ENCODE assay signal across 27 cellular contexts in the genomic region with DNA sequence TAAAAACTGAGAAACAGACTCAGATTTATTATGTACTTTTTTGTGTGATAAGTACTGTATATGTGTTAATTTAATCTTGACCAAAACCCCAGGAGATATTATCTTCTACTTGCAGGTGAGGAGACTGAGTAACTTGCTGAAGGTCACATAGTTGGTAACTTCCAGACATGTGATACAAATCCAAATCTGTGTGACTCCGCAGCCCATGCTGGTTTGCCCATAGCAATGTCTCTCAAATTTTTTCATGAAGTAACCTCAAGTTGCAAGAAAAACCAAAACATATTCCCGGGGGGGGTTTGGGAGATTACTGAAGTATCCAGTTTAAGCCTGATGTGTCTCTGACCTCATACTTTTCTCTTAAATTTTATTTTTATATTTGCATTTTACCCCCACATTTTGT. TPM values are rescaled to one million over a fixed set of nuclear protein-coding genes. Genes with fewer than 3 reads are reported as not detected.
"Had no signal": no experiment of that assay in that cellular context is flagged by ENCODE, and none has a peak within 500 bp of the region (broad histone marks: within the 10 kb centered on the region; RNA-seq: fewer than 3 reads in every experiment).

No MANE protein-coding gene starts in this region.

- H3K36me3 Mint-ChIP-seq: stimulated activated memory B cell treated with anti-CD40 and anti-IgM and Interleukin-4, amounts not matched to agents 10 μg/mL and 1 μg/mL and 100 μg/mL, for 72 hours; stimulated activated naive B cell treated with anti-CD40 and anti-IgM and Interleukin-4, amounts not matched to agents 10 μg/mL and 1 μg/mL and 100 μg/mL, for 72 hours; type B pancreatic cell had no signal

- H3K27ac ChIP-seq: stomach, suprapubic skin, testis, thoracic aorta, tibial artery, tibial nerve, transverse colon, upper lobe of left lung, upper lobe of right lung, uterus, vagina had no signal

- DNase-seq: stimulated activated CD4-positive, alpha-beta T cell treated with anti-CD3 and anti-CD28 coated beads, Interleukin-2, amount 100 ng/mL, for 24 hours; stimulated activated CD4-positive, alpha-beta T cell treated with anti-CD3 and anti-CD28 coated beads, Interleukin-2, amount 100 ng/mL, for 48 hours; stimulated activated CD4-positive, alpha-beta T cell treated with anti-CD3 and anti-CD28 coated beads, Interleukin-4, amount 100 ng/mL, for 1 hour; stimulated activated CD4-positive, alpha-beta T cell treated with anti-CD3 and anti-CD28 coated beads, Interleukin-4, amount 100 ng/mL, for 24 hours; stimulated activated CD4-positive, alpha-beta T cell treated with anti-CD3 and anti-CD28 coated beads, Interleukin-4, amount 100 ng/mL, for 4 hours; stimulated activated CD8-positive, alpha-beta memory T cell treated with anti-CD3 and anti-CD28 coated beads, Interleukin-4, amount 100 ng/mL, for 48 hours; stimulated activated naive B cell treated with anti-CD40 and anti-IgM and Interleukin-4, amounts not matched to agents 10 μg/mL and 1 μg/mL and 100 μg/mL, for 72 hours; stimulated activated naive CD4-positive, alpha-beta T cell; stimulated activated naive CD4-positive, alpha-beta T cell treated with Interleukin-2 at 50 U/mL for 16 hours; stimulated activated naive CD8-positive, alpha-beta T cell treated with anti-CD3 and anti-CD28 coated beads, Interleukin-15, amount 100 ng/mL, for 72 hours; stimulated activated naive CD8-positive, alpha-beta T cell treated with anti-CD3 and anti-CD28 coated beads, Interleukin-15, Interleukin-2, amounts not matched to agents 100 U/mL and 50 U/mL, for 24 hours; stomach; substantia nigra; testis; tibial artery; transverse colon; upper lobe of left lung; upper lobe of right lung; uterus had no signal

- H3K4me3 Mint-ChIP-seq: stimulated activated effector memory CD8-positive, alpha-beta T cell treated with anti-CD3 and anti-CD28 coated beads, Interleukin-12 subunit alpha, Interleukin-12 subunit beta, amount 100 ng/mL, for 72 hours; stimulated activated memory B cell treated with anti-CD40 and anti-IgM and Interleukin-4, amounts not matched to agents 10 μg/mL and 1 μg/mL and 100 μg/mL, for 72 hours; stimulated activated naive B cell treated with anti-CD40 and anti-IgM and Interleukin-4, amounts not matched to agents 10 μg/mL and 1 μg/mL and 100 μg/mL, for 72 hours; stimulated activated naive CD8-positive, alpha-beta T cell treated with anti-CD3 and anti-CD28 coated beads, Interleukin-15, amount 100 ng/mL, for 72 hours; stimulated activated naive CD8-positive, alpha-beta T cell treated with anti-CD3 and anti-CD28 coated beads, Interleukin-15, Interleukin-2, amounts not matched to agents 100 ng/mL and 50 ng/mL, for 24 hours; type B pancreatic cell had no signal

- H3K27me3 Mint-ChIP-seq: stimulated activated memory B cell treated with anti-CD40 and anti-IgM and Interleukin-4, amounts not matched to agents 10 μg/mL and 1 μg/mL and 100 μg/mL, for 72 hours; stimulated activated naive B cell treated with anti-CD40 and anti-IgM and Interleukin-4, amounts not matched to agents 10 μg/mL and 1 μg/mL and 100 μg/mL, for 72 hours; stimulated activated naive CD8-positive, alpha-beta T cell treated with anti-CD3 and anti-CD28 coated beads, Interleukin-15, amount 100 ng/mL, for 72 hours; stimulated activated naive CD8-positive, alpha-beta T cell treated with anti-CD3 and anti-CD28 coated beads, Interleukin-15, Interleukin-2, amounts not matched to agents 100 ng/mL and 50 ng/mL, for 24 hours; type B pancreatic cell had no signal

- H3K9me3 ChIP-seq: stomach, suprapubic skin, testis, thoracic aorta, tibial artery, tibial nerve, transverse colon, upper lobe of left lung, upper lobe of right lung, uterus, vagina had no signal

- ATAC-seq: stimulated activated effector memory CD8-positive, alpha-beta T cell treated with anti-CD3 and anti-CD28 coated beads, Interleukin-12 subunit alpha, Interleukin-12 subunit beta, amount 100 ng/mL, for 72 hours; stimulated activated memory B cell treated with anti-CD40 and anti-IgM and Interleukin-4, amounts not matched to agents 10 μg/mL and 1 μg/mL and 100 μg/mL, for 72 hours; stimulated activated naive B cell treated with anti-CD40 and anti-IgM and Interleukin-4, amounts not matched to agents 10 μg/mL and 1 μg/mL and 100 μg/mL, for 72 hours; stimulated activated naive CD8-positive, alpha-beta T cell treated with anti-CD3 and anti-CD28 coated beads, Interleukin-15, amount 100 ng/mL, for 72 hours; stimulated activated naive CD8-positive, alpha-beta T cell treated with anti-CD3 and anti-CD28 coated beads, Interleukin-15, Interleukin-2, amounts not matched to agents 100 U/mL and 50 U/mL, for 24 hours; upper lobe of right lung had no signal

- H3K4me3 ChIP-seq: stomach, suprapubic skin, testis, thoracic aorta, tibial artery, tibial nerve, transverse colon, upper lobe of left lung, upper lobe of right lung, uterus, vagina had no signal

- H3K27me3 ChIP-seq: stomach, suprapubic skin, testis, tibial artery, tibial nerve, transverse colon, upper lobe of left lung, upper lobe of right lung, uterus, vagina had no signal

- H3K27ac Mint-ChIP-seq: stimulated activated effector memory CD8-positive, alpha-beta T cell treated with anti-CD3 and anti-CD28 coated beads, Interleukin-12 subunit alpha, Interleukin-12 subunit beta, amount 100 ng/mL, for 72 hours; stimulated activated memory B cell treated with anti-CD40 and anti-IgM and Interleukin-4, amounts not matched to agents 10 μg/mL and 1 μg/mL and 100 μg/mL, for 72 hours; stimulated activated naive B cell treated with anti-CD40 and anti-IgM and Interleukin-4, amounts not matched to agents 10 μg/mL and 1 μg/mL and 100 μg/mL, for 72 hours; stimulated activated naive CD8-positive, alpha-beta T cell treated with anti-CD3 and anti-CD28 coated beads, Interleukin-15, amount 100 ng/mL, for 72 hours; stimulated activated naive CD8-positive, alpha-beta T cell treated with anti-CD3 and anti-CD28 coated beads, Interleukin-15, Interleukin-2, amounts not matched to agents 100 ng/mL and 50 ng/mL, for 24 hours; type B pancreatic cell had no signal

- H3K4me1 ChIP-seq: uterus had no signal

- H3K9me3 Mint-ChIP-seq: stimulated activated effector memory CD8-positive, alpha-beta T cell treated with anti-CD3 and anti-CD28 coated beads, Interleukin-12 subunit alpha, Interleukin-12 subunit beta, amount 100 ng/mL, for 72 hours; stimulated activated memory B cell treated with anti-CD40 and anti-IgM and Interleukin-4, amounts not matched to agents 10 μg/mL and 1 μg/mL and 100 μg/mL, for 72 hours; stimulated activated naive B cell treated with anti-CD40 and anti-IgM and Interleukin-4, amounts not matched to agents 10 μg/mL and 1 μg/mL and 100 μg/mL, for 72 hours; stimulated activated naive CD8-positive, alpha-beta T cell treated with anti-CD3 and anti-CD28 coated beads, Interleukin-15, amount 100 ng/mL, for 72 hours; stimulated activated naive CD8-positive, alpha-beta T cell treated with anti-CD3 and anti-CD28 coated beads, Interleukin-15, Interleukin-2, amounts not matched to agents 100 ng/mL and 50 ng/mL, for 24 hours; type B pancreatic cell had no signal

- H3K36me3 ChIP-seq: stomach, suprapubic skin, thoracic aorta, tibial artery, tibial nerve, transverse colon, upper lobe of left lung, upper lobe of right lung, uterus, vagina had no signal

RNA-seq across cellular contexts. Expression of a gene that starts 3.3 kb away (rescaled TPM):
- total RNA-seq: stomach, vagina had no signal
